In genomic region chr17:45043813-45044540, GRCh38 we compare ENCODE assay signal across 1 cellular context.
TF ChIP-seq lines count a peak whose summit lies in the region.

No MANE protein-coding gene starts in this region.

TF ChIP-seq in HEK293T, 16 proteins besides CTCF, POLR2A, EP300 and RAD21 (continued from another document):
- TF ChIP-seq PKNOX1 (IDR thresholded peaks at IDR 0.05) = no peak
- no peak for TF ChIP-seq SUZ12 (IDR thresholded peaks at IDR 0.05)
- no peak for TF ChIP-seq TARDBP (IDR thresholded peaks at IDR 0.05)
- no peak for TF ChIP-seq CTBP1 (IDR thresholded peaks at IDR 0.05; ENCODE audit: borderline replicate concordance)
- no peak for TF ChIP-seq FOXM1 (IDR thresholded peaks at IDR 0.05; ENCODE audit: borderline replicate concordance)
- no peak for TF ChIP-seq NFRKB (IDR thresholded peaks at IDR 0.05)
- no peak for TF ChIP-seq BHLHE40 (IDR thresholded peaks at IDR 0.05; ENCODE audit: borderline replicate concordance)
